Comparison of ENCODE assay signal across 10 cellular contexts in the genomic region with DNA sequence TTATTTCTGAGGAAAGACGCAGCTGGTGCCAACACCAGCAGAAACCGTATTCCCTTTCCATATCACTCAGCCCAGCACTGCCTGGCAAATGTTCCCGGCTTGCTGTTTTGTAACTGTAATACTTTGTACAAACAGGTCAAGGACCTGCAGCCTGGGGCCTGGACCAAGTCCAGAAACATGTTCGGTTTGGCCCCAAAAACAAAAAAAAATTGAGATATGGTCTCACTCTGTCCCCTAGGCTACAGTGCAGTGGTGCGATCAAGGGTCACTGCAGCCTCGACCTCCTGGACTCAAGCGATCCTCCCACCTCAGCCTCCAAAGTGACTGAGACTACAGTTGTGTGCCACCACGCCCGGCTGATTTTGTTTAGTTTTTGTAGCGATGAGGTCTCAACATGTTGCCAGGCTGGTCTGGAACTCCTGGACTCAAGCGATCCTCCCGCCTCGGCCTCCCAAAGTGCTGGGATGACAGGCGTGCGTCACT. TPM values are rescaled to one million over a fixed set of nuclear protein-coding genes. Genes with fewer than 3 reads are reported as not detected.
DNase-seq lines count a peak whose midpoint lies in the region; ATAC-seq and TF ChIP-seq lines count a peak whose summit lies in the region.
"Had no signal": no experiment of that assay in that cellular context is flagged by ENCODE, and none has a peak within 500 bp of the region (broad histone marks: within the 10 kb centered on the region; RNA-seq: fewer than 3 reads in every experiment).

No MANE protein-coding gene starts in this region.

- H3K79me2 ChIP-seq in parathyroid adenoma: peaks cover 52% of the 10 kb centered on the region

- no peaks in the 10 kb centered on the region for H3K9me3 ChIP-seq in Caco-2
- no peaks in the 10 kb centered on the region for H3K9me3 ChIP-seq in Peyer's patch
- no peaks in the 10 kb centered on the region for H3K9me3 ChIP-seq in parathyroid adenoma (ENCODE audit: control insufficient read depth, low read length)

- H3K36me3 ChIP-seq in Caco-2 (ENCODE audit: control insufficient read depth, insufficient read depth, low read length): peaks cover 1% of the 10 kb centered on the region; the same call in 1 of the 2 replicates
- H3K36me3 ChIP-seq in Peyer's patch: peaks cover 0 to 24% (median 0%) of the 10 kb centered on the region in 3 donors
- no peaks in the 10 kb centered on the region for H3K36me3 ChIP-seq in parathyroid adenoma (ENCODE audit: control insufficient read depth, insufficient read depth, low read length)

- H3K27me3 Mint-ChIP-seq in Caco-2 (ENCODE audit: insufficient read depth, unreplicated experiment): no peaks in the 10 kb centered on the region

- no TSS peak for BruUV-seq in Caco-2 (replicated peaks; lab: Mats Ljungman, UMichigan)

- CTCF ChIA-PET in Caco-2 (lab: Charles Lee): no interaction called here

- no peak overlapping the region for H2AFZ ChIP-seq in parathyroid adenoma

- H3K4me3 ChIP-seq in Caco-2 (ENCODE audit: low read depth, low read length): peak overlapping the region; percentile 76
- peak overlapping the region; percentile 69 to 94 (median 85) for H3K4me3 ChIP-seq in Peyer's patch
- H3K4me3 ChIP-seq in epithelial cell of proximal tubule (ENCODE audit: low read depth, low read length): peak overlapping the region; percentile 84
- peak overlapping the region; percentile 45 for H3K4me3 ChIP-seq in parathyroid adenoma (ENCODE audit: low read depth, low read length)

- H3K27me3 ChIP-seq in Caco-2 (replicated peaks; ENCODE audit: control insufficient read depth, insufficient read depth, low read length) (no peaks in the 10 kb centered on the region), Peyer's patch (no peaks in the 10 kb centered on the region), parathyroid adenoma (ENCODE audit: control insufficient read depth, insufficient read depth, low read length) (no peaks in the 10 kb centered on the region)

- TF ChIP-seq CTCF in Caco-2 (IDR thresholded peaks at IDR 0.05; ENCODE audit: insufficient read depth in 1 of 2, low read depth in 1 of 2, low read length in 1 of 2, severe bottlenecking in 1 of 2, unreplicated experiment in 1 of 2): no peak
- no peak for TF ChIP-seq CTCF in Peyer's patch (IDR thresholded peaks at IDR 0.05)
- no peak for TF ChIP-seq CTCF in epithelial cell of proximal tubule (conservative IDR thresholded peaks at IDR 0.05; ENCODE audit: low read depth, low read length)
- TF ChIP-seq CTCF in parathyroid adenoma (IDR thresholded peaks at IDR 0.05): no peak

- peak overlapping the region; percentile 45 for H3K4me3 Mint-ChIP-seq in Caco-2 (ENCODE audit: unreplicated experiment)

- peaks cover 10% of the 10 kb centered on the region for H3K36me3 Mint-ChIP-seq in Caco-2 (ENCODE audit: insufficient read depth, unreplicated experiment)

- no peaks in the 10 kb centered on the region for H3K9me3 Mint-ChIP-seq in Caco-2 (ENCODE audit: unreplicated experiment)

- H3K4me1 ChIP-seq in Caco-2 (peaks cover 10% of the 10 kb centered on the region; the same call in 1 of the 2 replicates), Peyer's patch (peaks cover 3 to 51% (median 14%) of the 10 kb centered on the region in 4 donors), parathyroid adenoma (peaks cover 14% of the 10 kb centered on the region)

- DNase-seq in Caco-2 (peak in 1 of 2 experiments; percentile 22), Peyer's patch (peak in 1 of 3 donors; percentile 48), epithelial cell of proximal tubule (ENCODE audit: low read depth) (no peak), OCI-M1 (lab: John Stamatoyannopoulos, UW) (no peak), iPS-NIHi11 (ENCODE audit: low spot score) (no peak)
- DNase-seq: NCI-H446 treated with DMSO at 0.1 percent for 48 hours had no signal

- no peak overlapping the region for H3K9ac ChIP-seq in parathyroid adenoma

- H3K4me1 Mint-ChIP-seq in Caco-2 (ENCODE audit: low read depth, unreplicated experiment): no peaks in the 10 kb centered on the region

- TF ChIP-seq POLR2A in Peyer's patch (IDR thresholded peaks at IDR 0.05) (no peak), GM18505 (IDR thresholded peaks at IDR 0.05; ENCODE audit: borderline replicate concordance, extremely low read depth, insufficient read depth, insufficient read length) (no peak)

- intact Hi-C loops in Caco-2 (cut with micrococcal nuclease; ENCODE audit: unreplicated experiment): no loop called here

- no peak overlapping the region for H3K27ac Mint-ChIP-seq in Caco-2 (ENCODE audit: unreplicated experiment)

- ATAC-seq in HG02840 (IDR thresholded peaks at IDR 0.05; ENCODE audit: low FRiP score, unreplicated experiment) (no peak), GM18505 (IDR thresholded peaks at IDR 0.05; ENCODE audit: unreplicated experiment) (no peak)

- peak overlapping the region; percentile 83 for H3K4me2 ChIP-seq in parathyroid adenoma (ENCODE audit: low read length)

- POLR2A ChIA-PET in Caco-2 (lab: Charles Lee): no interaction called here

- peak overlapping the region; percentile 87 to 98 (median 92) for H3K27ac ChIP-seq in Peyer's patch
- no peak overlapping the region for H3K27ac ChIP-seq in parathyroid adenoma

RNA-seq across cellular contexts. Expression of a gene that starts 1.2 kb away (rescaled TPM):
- total RNA-seq in Caco-2 (2022): 39.9 and 48.1 TPM in 2 replicates
- total RNA-seq in Peyer's patch: 100 to 1,000 TPM; 105 to 187 (median 155) TPM
- total RNA-seq in epithelial cell of proximal tubule: 83.7 and 87.3 TPM in 2 replicates

RNA-seq across cellular contexts. Expression of a gene that starts 1.6 kb away (rescaled TPM):
- total RNA-seq in Caco-2 (2022) (16.5 and 21.1 TPM in 2 replicates), Peyer's patch (100 to 1,000 TPM; 107 to 188 (median 152) TPM), epithelial cell of proximal tubule (47.7 and 59.2 TPM in 2 replicates)

RNA-seq across cellular contexts. Expression of a gene that starts 31.9 kb away (rescaled TPM):
- total RNA-seq in Caco-2 (2022) (not detected in 2 replicates), Peyer's patch (under 1 TPM in 1 of 4 donors, not detected in 3; 0.35 TPM), epithelial cell of proximal tubule (2.6 TPM in 1 of 2 replicates, not detected in the other)
- total RNA-seq: dermis blood vessel endothelial cell had no signal

RNA-seq across cellular contexts. Expression of a gene that starts 42.7 kb away (rescaled TPM):
- total RNA-seq in Caco-2 (2022) (61.9 and 65.3 TPM in 2 replicates), Peyer's patch (10 to 100 TPM; 47.1 to 99.9 (median 59.3) TPM), epithelial cell of proximal tubule (111 and 138 TPM in 2 replicates)

RNA-seq across cellular contexts. Expression of a gene that starts 43.1 kb away (rescaled TPM):
- 26.0 and 28.0 TPM in 2 replicates for total RNA-seq in Caco-2 (2022)
- 100 to 1,000 TPM in 2 of 4 donors, 10 to 100 TPM in 2; 76.4 to 148 (median 102) TPM for total RNA-seq in Peyer's patch
- total RNA-seq in epithelial cell of proximal tubule: 35.0 and 57.9 TPM in 2 replicates
